ENCODE assay signal across 30 cellular contexts in genomic region chr20:49248879-49249665, GRCh38. TPM values are rescaled to one million over a fixed set of nuclear protein-coding genes. Genes with fewer than 3 reads are reported as not detected.
DNase-seq lines count a peak whose midpoint lies in the region; ATAC-seq and TF ChIP-seq lines count a peak whose summit lies in the region.
"Had no signal": no experiment of that assay in that cellular context is flagged by ENCODE, and none has a peak within 500 bp of the region (broad histone marks: within the 10 kb centered on the region; RNA-seq: fewer than 3 reads in every experiment).

No MANE protein-coding gene starts in this region.

- H3K4me2 ChIP-seq in GM23338, result no peak overlapping the region

- in situ Hi-C loops in astrocyte of the cerebellum (cut with HindIII; ENCODE audit: low sequenced_read_pairs), result no loop called here

- H3K4me1 ChIP-seq in GM23338 (ENCODE audit: insufficient read depth) (no peaks in the 10 kb centered on the region), right atrium auricular region (peaks cover 0 to 17% of the 10 kb centered on the region in 2 donors), thyroid gland (no peaks in the 10 kb centered on the region)
- H3K4me1 ChIP-seq: ascending aorta, BE2C, foreskin keratinocyte had no signal

- no peaks in the 10 kb centered on the region for H3K9me3 Mint-ChIP-seq in activated T-cell treated with anti-CD3 and anti-CD28 coated beads, Interleukin-2, amount 50 U/mL, for 72 hours
- no peaks in the 10 kb centered on the region for H3K9me3 Mint-ChIP-seq in GM23338
- no peaks in the 10 kb centered on the region for H3K9me3 Mint-ChIP-seq in memory B cell
- H3K9me3 Mint-ChIP-seq: activated CD4-positive, alpha-beta T cell treated with anti-CD3 and anti-CD28 coated beads, Interleukin-2, amount 10 ng/mL, durations not matched to agents 24 days and 14 days had no signal

- H3K4me3 Mint-ChIP-seq in activated T-cell treated with anti-CD3 and anti-CD28 coated beads, Interleukin-2, amount 50 U/mL, for 72 hours, result no peak overlapping the region
- no peak overlapping the region for H3K4me3 Mint-ChIP-seq in GM23338
- no peak overlapping the region for H3K4me3 Mint-ChIP-seq in memory B cell
- H3K4me3 Mint-ChIP-seq: activated CD4-positive, alpha-beta T cell treated with anti-CD3 and anti-CD28 coated beads, Interleukin-2, amount 10 ng/mL, durations not matched to agents 24 days and 14 days had no signal

- TF ChIP-seq POLR2A in thyroid gland (IDR thresholded peaks at IDR 0.05), result no peak

- intact Hi-C loops in thyroid gland (cut with DNase I), result loop anchor here (5.0 to 10.0 kb wide), 2 partner anchors 78 to 236 kb away; partner anchors contain the start of gene KCNB1

- no peaks in the 10 kb centered on the region for H3K79me2 ChIP-seq in GM23338 (replicated peaks; ENCODE audit: insufficient read depth)

- TF ChIP-seq CTCF in GM23338 (conservative IDR thresholded peaks at IDR 0.05; ENCODE audit: low read depth in 2 of 2), result no peak
- TF ChIP-seq CTCF in astrocyte of the cerebellum (IDR thresholded peaks at IDR 0.05; ENCODE audit: low read depth, low read length, missing control alignments), result no peak
- no peak for TF ChIP-seq CTCF in right atrium auricular region (IDR thresholded peaks at IDR 0.05)
- TF ChIP-seq CTCF in thyroid gland (IDR thresholded peaks at IDR 0.05), result no peak

- peaks cover 22 to 33% of the 10 kb centered on the region in 2 donors for H3K36me3 Mint-ChIP-seq in activated T-cell treated with anti-CD3 and anti-CD28 coated beads, Interleukin-2, amount 50 U/mL, for 72 hours (ENCODE audit: insufficient read depth in 2 of 2)
- peaks cover 78% of the 10 kb centered on the region for H3K36me3 Mint-ChIP-seq in GM23338 (ENCODE audit: low read depth)
- H3K36me3 Mint-ChIP-seq in memory B cell, result peaks cover 31% of the 10 kb centered on the region

- H3K36me3 ChIP-seq in GM23338 (ENCODE audit: insufficient read depth), result peaks cover 48% of the 10 kb centered on the region
- peaks cover 97% of the 10 kb centered on the region for H3K36me3 ChIP-seq in right atrium auricular region
- peaks cover 84 to 89% of the 10 kb centered on the region in 2 donors for H3K36me3 ChIP-seq in thyroid gland

- H3K27me3 ChIP-seq in GM23338 (ENCODE audit: insufficient read depth), result no peaks in the 10 kb centered on the region
- no peaks in the 10 kb centered on the region for H3K27me3 ChIP-seq in right atrium auricular region
- H3K27me3 ChIP-seq in thyroid gland, result no peaks in the 10 kb centered on the region
- H3K27me3 ChIP-seq: ascending aorta, BE2C, foreskin keratinocyte, heart right ventricle had no signal

- H3K27ac ChIP-seq in GM23338 (ENCODE audit: low read depth), result 0 out of 2 replicates have a peak overlapping the region, but pooled peaks have one; percentile 26
- no peak overlapping the region for H3K27ac ChIP-seq in right atrium auricular region
- no peak overlapping the region for H3K27ac ChIP-seq in thyroid gland
- H3K27ac ChIP-seq: ascending aorta, foreskin keratinocyte, SK-N-MC had no signal

- H3K4me3 ChIP-seq in GM23338, result no peak overlapping the region
- no peak overlapping the region for H3K4me3 ChIP-seq in astrocyte of the cerebellum (ENCODE audit: low read depth, low read length)
- no peak overlapping the region for H3K4me3 ChIP-seq in right atrium auricular region
- no peak overlapping the region for H3K4me3 ChIP-seq in thyroid gland (replicated peaks in 1 of 3)
- H3K4me3 ChIP-seq: ascending aorta, heart right ventricle, SK-N-MC had no signal

- DNase-seq in activated T-cell treated with anti-CD3 and anti-CD28 coated beads, Interleukin-2, amount 50 U/mL, for 72 hours, result no peak
- no peak for DNase-seq in activated T-cell treated with anti-CD3 and anti-CD28 coated beads, Interleukin-2, amount 50 U/mL, for 1 hour
- peak; percentile 12 for DNase-seq in GM23338 (ENCODE audit: low spot score)
- peak; percentile 34 for DNase-seq in astrocyte of the cerebellum (ENCODE audit: low read depth)
- no peak for DNase-seq in memory B cell (ENCODE audit: low spot score in 2 of 2)
- no peak for DNase-seq in right atrium auricular region (ENCODE audit: low spot score)
- no peak for DNase-seq in thyroid gland
- DNase-seq in NCI-H446 treated with DMSO at 0.1 percent for 48 hours (lab: John Stamatoyannopoulos, UW), result no peak
- DNase-seq: activated CD4-positive, alpha-beta T cell treated with anti-CD3 and anti-CD28 coated beads, Interleukin-2, amount 10 ng/mL, durations not matched to agents 24 days and 14 days; activated CD8-positive, alpha-beta memory T cell treated with anti-CD3 and anti-CD28 coated beads, Interleukin-2, amount 50 U/mL, for 48 hours; activated naive CD4-positive, alpha-beta T cell; BE2C; Calu3; cerebellar nuclear complex; DND-41; foreskin keratinocyte; H7; heart right ventricle; left cardiac atrium; mesendoderm; NCI-H1092 treated with DMSO at 0.1 percent for 48 hours; NCI-H1930; NCI-H69; occipital lobe; small intestine; stimulated activated CD4-positive, alpha-beta T cell treated with anti-CD3 and anti-CD28 coated beads, Interleukin-1b, Interleukin-23, amount 100 ng/mL, for 48 hours; substantia nigra; T-helper 2 cell had no signal

- no peaks in the 10 kb centered on the region for H3K9me2 ChIP-seq in GM23338 (ENCODE audit: insufficient read depth)

- peaks cover 6% of the 10 kb centered on the region for H3F3A ChIP-seq in GM23338 (replicated peaks; ENCODE audit: low read depth)

- 88 to 94% methylated on average over 11 to 18 of the region's 18 CpGs for WGBS in thyroid gland, 2 donors

- no peak for ATAC-seq in activated T-cell treated with anti-CD3 and anti-CD28 coated beads, Interleukin-2, amount 50 U/mL, for 72 hours (replicated peaks in 1 of 2)
- ATAC-seq in GM23338, result no peak
- ATAC-seq in memory B cell (ENCODE audit: low read depth), result no peak
- ATAC-seq: foreskin keratinocyte, left cardiac atrium had no signal

- H3K27ac Mint-ChIP-seq in activated T-cell treated with anti-CD3 and anti-CD28 coated beads, Interleukin-2, amount 50 U/mL, for 72 hours, result peak overlapping the region; percentile 47
- H3K27ac Mint-ChIP-seq in GM23338 (no peak overlapping the region), memory B cell (peak overlapping the region; percentile 24)

- peaks cover 9% of the 10 kb centered on the region for H4K20me1 ChIP-seq in GM23338 (replicated peaks; ENCODE audit: insufficient read depth)

- H3K27me3 Mint-ChIP-seq in activated T-cell treated with anti-CD3 and anti-CD28 coated beads, Interleukin-2, amount 50 U/mL, for 72 hours (ENCODE audit: low read depth), result no peaks in the 10 kb centered on the region
- H3K27me3 Mint-ChIP-seq in GM23338 (ENCODE audit: insufficient read depth, low read depth, poor library complexity), result peaks cover 5% of the 10 kb centered on the region
- no peaks in the 10 kb centered on the region for H3K27me3 Mint-ChIP-seq in memory B cell
- H3K27me3 Mint-ChIP-seq: activated CD4-positive, alpha-beta T cell treated with anti-CD3 and anti-CD28 coated beads, Interleukin-2, amount 10 ng/mL, durations not matched to agents 24 days and 14 days had no signal

- no peak overlapping the region for H2AFZ ChIP-seq in GM23338

- H3K9me3 ChIP-seq in right atrium auricular region (no peaks in the 10 kb centered on the region), thyroid gland (no peaks in the 10 kb centered on the region)
- H3K9me3 ChIP-seq: ascending aorta, BE2C, heart right ventricle had no signal

- peaks cover 5% of the 10 kb centered on the region for H3K4me1 Mint-ChIP-seq in activated T-cell treated with anti-CD3 and anti-CD28 coated beads, Interleukin-2, amount 50 U/mL, for 72 hours (ENCODE audit: low read depth)
- no peaks in the 10 kb centered on the region for H3K4me1 Mint-ChIP-seq in GM23338
- peaks cover 4% of the 10 kb centered on the region for H3K4me1 Mint-ChIP-seq in memory B cell

RNA-seq across cellular contexts. Expression of gene ZNFX1, which starts 28.8 kb away (rescaled TPM):
- total RNA-seq in activated T-cell treated with anti-CD3 and anti-CD28 coated beads, Interleukin-2, amount 50 U/mL, for 72 hours, result 10 to 100 TPM; 37.8 to 48.8 TPM
- 11.1 and 12.1 TPM in 2 replicates for total RNA-seq in GM23338 (2014; rRNA removed; shearing (Covaris generic))
- 6.1 and 6.2 TPM in 2 replicates for polyA plus RNA-seq in GM23338 (2016; fragmentation: Nextera tagmentation; extraction: Ambion mirVana)
- total RNA-seq in right atrium auricular region, result 10 to 100 TPM; 20.7 to 33.6 TPM
- total RNA-seq in thyroid gland, result 10 to 100 TPM; 39.8 to 52.2 (median 46.3) TPM

RNA-seq across cellular contexts. Expression of gene DDX27, which starts 29.9 kb away (rescaled TPM):
- total RNA-seq in activated T-cell treated with anti-CD3 and anti-CD28 coated beads, Interleukin-2, amount 50 U/mL, for 72 hours, result 10 to 100 TPM; 49.6 to 49.8 TPM
- 50.3 and 53.3 TPM in 2 replicates for total RNA-seq in GM23338 (2014; rRNA removed; shearing (Covaris generic))
- polyA plus RNA-seq in GM23338 (2016; fragmentation: Nextera tagmentation; extraction: Ambion mirVana), result 81.3 and 91.5 TPM in 2 replicates
- total RNA-seq in right atrium auricular region, result 10 to 100 TPM; 10.2 to 20.6 TPM
- total RNA-seq in thyroid gland, result 10 to 100 TPM; 30.4 to 45.8 (median 38.2) TPM

Comparison
In these comparisons a context has a peak if more than half of its experiments do, and no peak if none do; other contexts are left out.
1. DNase-seq: peak in GM23338 (single experiment) and astrocyte of the cerebellum (single experiment); none in activated T-cell treated with anti-CD3 and anti-CD28 coated beads, Interleukin-2, amount 50 U/mL, for 72 hours (0 of 2), activated T-cell treated with anti-CD3 and anti-CD28 coated beads, Interleukin-2, amount 50 U/mL, for 1 hour (single experiment), memory B cell (0 of 2), right atrium auricular region (single experiment), thyroid gland (0 of 2) and NCI-H446 treated with DMSO at 0.1 percent for 48 hours (single experiment).